ENCODE assay signal across 29 cellular contexts in genomic region chr5:19044931-19045695, GRCh38.
DNase-seq lines count a peak whose midpoint lies in the region; ATAC-seq, FAIRE-seq and TF ChIP-seq lines count a peak whose summit lies in the region.
"Had no signal": no experiment of that assay in that cellular context is flagged by ENCODE, and none has a peak within 500 bp of the region (broad histone marks: within the 10 kb centered on the region; RNA-seq: fewer than 3 reads in every experiment).

No MANE protein-coding gene starts in this region.

- H3K4me1 ChIP-seq in HUES6 (ENCODE audit: control insufficient read depth, insufficient read depth, low read length) (peaks cover 33% of the 10 kb centered on the region), Panc1 (ENCODE audit: control insufficient read depth, insufficient read depth, low read length) (peaks cover 5% of the 10 kb centered on the region; the same call in 1 of the 2 replicates), H1 (replicated peaks in 1 of 4; ENCODE audit: control insufficient read depth in 3 of 4, insufficient read depth in 4 of 4, low read length in 3 of 4) (no peaks in the 10 kb centered on the region), uterus (no peaks in the 10 kb centered on the region)
- H3K4me1 ChIP-seq: heart right ventricle, psoas muscle, SJCRH30, transverse colon had no signal

- in situ Hi-C loops in G401 (cut with HindIII; ENCODE audit: low sequenced_read_pairs) (no loop called here), Panc1 (cut with HindIII; ENCODE audit: low pct_unique_long_range_greater_than_20kb, low sequenced_read_pairs) (no loop called here)

- no peaks in the 10 kb centered on the region for H3K9me3 ChIP-seq in HUES6 (ENCODE audit: control insufficient read depth, insufficient read depth, low read depth, low read length)
- H3K9me3 ChIP-seq in Panc1 (ENCODE audit: control insufficient read depth, insufficient read depth, low read depth, low read length): no peaks in the 10 kb centered on the region
- H3K9me3 ChIP-seq in H1 (ENCODE audit: insufficient read depth in 2 of 2, low read depth in 1 of 2, low read length in 1 of 2): no peaks in the 10 kb centered on the region
- no peaks in the 10 kb centered on the region for H3K9me3 ChIP-seq in uterus
- H3K9me3 ChIP-seq: psoas muscle, SJCRH30, transverse colon had no signal

- no peak; a peak in 1 of 4 replicates for TF ChIP-seq RAD21 in H1 (IDR thresholded peaks at IDR 0.05 in 1 of 2, conservative IDR thresholded peaks at IDR 0.05 in 1 of 2; ENCODE audit: low read depth in 2 of 2, low read length in 2 of 2)

- no peak overlapping the region for H2BK5ac ChIP-seq in H1 (ENCODE audit: low read depth, low read length)

- no peak for TF ChIP-seq CTCF in Panc1 (IDR thresholded peaks at IDR 0.05)
- no peak for TF ChIP-seq CTCF in H1 (IDR thresholded peaks at IDR 0.05; ENCODE audit: control extremely low read depth in 1 of 3, insufficient read depth in 1 of 3, low read depth in 1 of 3, low read length in 3 of 3)
- TF ChIP-seq CTCF in uterus (IDR thresholded peaks at IDR 0.05): no peak

- H3K79me2 ChIP-seq in H1 (ENCODE audit: control insufficient read depth in 1 of 2, insufficient read depth in 2 of 2, low read length in 2 of 2): no peaks in the 10 kb centered on the region

- WGBS in H1 (ENCODE audit: extremely low coverage in 1 of 2, insufficient coverage in 1 of 2, insufficient read length in 1 of 2, insufficient replicate concordance in 2 of 2, low coverage in 1 of 2, low lambda C conversion rate in 2 of 2, missing lambda C conversion rate in 1 of 2), 2 experiments: 85% methylated on average over 7 of the region's 7 CpGs; no CpG with 5 or more reads in 1 of the 2 experiments

- CTCF ChIA-PET in Panc1 (lab: Charles Lee): no interaction called here
- CTCF ChIA-PET in H1 (lab: Charles Lee; ENCODE audit: partially characterized antibody): interaction anchor here (1.0 to 1.2 kb wide), 2 partner anchors 9 to 17 kb away, joined by 3 to 4 read pairs; no protein-coding TSS in a partner anchor

- peak overlapping the region; percentile 88 for H2AFZ ChIP-seq in H1 (ENCODE audit: low read length)

- H3K4me2 ChIP-seq in H1 (ENCODE audit: insufficient read depth in 1 of 2, low read depth in 2 of 2, low read length in 2 of 2): no peak overlapping the region

- H3K23me2 ChIP-seq in H1 (ENCODE audit: low read depth, low read length): no peaks in the 10 kb centered on the region

- ATAC-seq in Panc1: peak; percentile 48; the same call in 1 of the 2 replicates
- ATAC-seq in GM19023 (IDR thresholded peaks at IDR 0.05; ENCODE audit: unreplicated experiment): no peak
- ATAC-seq: activated CD8-positive, alpha-beta T cell treated with anti-CD3 and anti-CD28 coated beads, Interleukin-2, amount 10 ng/mL, durations not matched to agents 7 days and 5 days; activated naive CD8-positive, alpha-beta T cell treated with anti-CD3 and anti-CD28 coated beads, Interleukin-2, amount 50 U/mL, for 24 hours; esophagus mucosa; foreskin keratinocyte; heart right ventricle; left colon; psoas muscle had no signal

- no peak overlapping the region for H3K23ac ChIP-seq in H1 (ENCODE audit: insufficient read length)

- peak overlapping the region; percentile 6 for H3K9ac ChIP-seq in HUES6 (ENCODE audit: low read length)
- no peak overlapping the region for H3K9ac ChIP-seq in H1 (replicated peaks in 1 of 4; ENCODE audit: extremely low read depth in 1 of 4, low read depth in 3 of 4, low read length in 3 of 4)

- no peaks in the 10 kb centered on the region for H3K36me3 ChIP-seq in HUES6 (ENCODE audit: control insufficient read depth, insufficient read depth, low read length)
- no peaks in the 10 kb centered on the region for H3K36me3 ChIP-seq in Panc1 (ENCODE audit: control insufficient read depth, insufficient read depth, low read length)
- H3K36me3 ChIP-seq in H1 (ENCODE audit: control insufficient read depth in 2 of 4, insufficient read depth in 4 of 4, low read length in 3 of 4): no peaks in the 10 kb centered on the region
- H3K36me3 ChIP-seq in uterus: no peaks in the 10 kb centered on the region
- H3K36me3 ChIP-seq: heart right ventricle, SJCRH30, transverse colon had no signal

- H4K20me1 ChIP-seq in H1 (replicated peaks in 1 of 2; ENCODE audit: control insufficient read depth in 1 of 2, insufficient read depth in 2 of 2, low read length in 2 of 2): no peaks in the 10 kb centered on the region

- H2BK12ac ChIP-seq in H1 (ENCODE audit: low read depth, low read length): peak overlapping the region; percentile 62; the same call in 1 of the 2 replicates

- H3K27me3 ChIP-seq in HUES6 (ENCODE audit: control insufficient read depth, insufficient read depth, low read length) (no peaks in the 10 kb centered on the region), Panc1 (ENCODE audit: control insufficient read depth, insufficient read depth, low read length) (no peaks in the 10 kb centered on the region), H1 (replicated peaks in 1 of 4; ENCODE audit: control insufficient read depth in 3 of 4, extremely low read depth in 1 of 4, insufficient read depth in 3 of 4, low read length in 3 of 4) (no peaks in the 10 kb centered on the region), uterus (no peaks in the 10 kb centered on the region)
- H3K27me3 ChIP-seq: foreskin keratinocyte, heart right ventricle, SJCRH30, transverse colon had no signal

- no peak overlapping the region for H3K14ac ChIP-seq in H1 (ENCODE audit: insufficient read length)

- no peak overlapping the region for H4K8ac ChIP-seq in H1 (ENCODE audit: extremely low read depth, insufficient read depth, low read length)

- DNase-seq in G401 (ENCODE audit: low spot score) (peak; percentile 64), Panc1 (ENCODE audit: low read depth, low spot score) (no peak), H1 (ENCODE audit: low read depth in 1 of 2, low spot score in 2 of 2) (no peak), uterus (no peak), kidney glomerular epithelial cell (lab: John Stamatoyannopoulos, UW) (no peak), HPDE6-E6E7 (ENCODE audit: extremely low spot score) (no peak)
- DNase-seq: activated CD4-positive, alpha-beta T cell treated with anti-CD3 and anti-CD28 coated beads for 1 hour; activated CD8-positive, alpha-beta T cell treated with anti-CD3 and anti-CD28 coated beads, Interleukin-2, amount 10 ng/mL, durations not matched to agents 7 days and 5 days; activated gamma-delta T cell; activated naive CD8-positive, alpha-beta T cell treated with anti-CD3 and anti-CD28 coated beads, Interleukin-2, amount 50 U/mL, for 24 hours; activated T-cell treated with anti-CD3 and anti-CD28 coated beads for 4 hours; effector CD8-positive, alpha-beta T cell; GOT3; heart right ventricle; left colon; NCI-H1092 treated with DMSO at 0.1 percent for 48 hours; NCI-H2171 treated with DMSO at 0.1 percent for 48 hours; NCI-H82; nucleus accumbens; psoas muscle; SJCRH30; transverse colon had no signal

- no TSS peak for BruUV-seq in Panc1 (replicated peaks; lab: Mats Ljungman, UMichigan)

- H4K91ac ChIP-seq in H1 (replicated peaks; ENCODE audit: insufficient read length, low read length): no peak overlapping the region

- intact Hi-C loops in Panc1 (cut with micrococcal nuclease; ENCODE audit: unreplicated experiment): no loop called here
- intact Hi-C loops in uterus (cut with DNase I; ENCODE audit: low total_unique reads): no loop called here

- H3K18ac ChIP-seq in H1 (ENCODE audit: extremely low read depth, low read length): no peak overlapping the region; the same call in 1 of the 2 replicates

- TF ChIP-seq POLR2A in H1 (IDR thresholded peaks at IDR 0.05; ENCODE audit: control extremely low read depth in 1 of 2, low read depth in 2 of 2, low read length in 2 of 2): no peak
- no peak for TF ChIP-seq POLR2A in uterus (IDR thresholded peaks at IDR 0.05)

- no peak overlapping the region for H2AK5ac ChIP-seq in H1 (ENCODE audit: low read depth, low read length)

- no peak overlapping the region for H3K4me3 ChIP-seq in HUES6 (ENCODE audit: low read depth, low read length)
- H3K4me3 ChIP-seq in Panc1 (ENCODE audit: low read depth in 2 of 2, low read length in 2 of 2): no peak overlapping the region
- no peak overlapping the region for H3K4me3 ChIP-seq in H1 (ENCODE audit: extremely low read depth in 1 of 4, insufficient read depth in 2 of 4, low read depth in 3 of 4, low read length in 4 of 4)
- no peak overlapping the region for H3K4me3 ChIP-seq in uterus
- H3K4me3 ChIP-seq: heart right ventricle, psoas muscle, SJCRH30, transverse colon had no signal

- H2BK15ac ChIP-seq in H1 (ENCODE audit: low read length): no peak overlapping the region; the same call in 1 of the 2 replicates

- H4K5ac ChIP-seq in H1 (ENCODE audit: insufficient read length, low read depth, low read length): no peak overlapping the region

- no peak overlapping the region for H2BK20ac ChIP-seq in H1 (ENCODE audit: low read length)

- no peak for FAIRE-seq in H1 (lab: Jason Lieb, UNC)
- FAIRE-seq: colon, D721Med, G401.6 had no signal

- POLR2A ChIA-PET in Panc1 (lab: Charles Lee): interaction anchor here (0.6 kb wide), 1 partner anchor 558 kb away, joined by 3 read pairs; no protein-coding TSS in a partner anchor
- POLR2A ChIA-PET in H1 (lab: Charles Lee; ENCODE audit: partially characterized antibody): no interaction called here

- no peak overlapping the region for H3K56ac ChIP-seq in H1 (replicated peaks; ENCODE audit: insufficient read length, low read depth, low read length)

- H3K27ac ChIP-seq in HUES6 (ENCODE audit: low read depth, low read length) (no peak overlapping the region; the same call in 1 of the 2 replicates), Panc1 (ENCODE audit: low read length) (peak overlapping the region; percentile 48; the same call in 1 of the 2 replicates), H1 (ENCODE audit: low read depth, low read length) (no peak overlapping the region), uterus (no peak overlapping the region)
- H3K27ac ChIP-seq: foreskin keratinocyte, heart right ventricle, psoas muscle, SJCRH30, transverse colon had no signal

- H3K79me1 ChIP-seq in H1 (ENCODE audit: low read depth, low read length): no peaks in the 10 kb centered on the region

- peak overlapping the region; percentile 29 for H3K4ac ChIP-seq in H1 (replicated peaks; ENCODE audit: insufficient read length, low read depth, low read length)

- TF ChIP-seq EP300 in H1 (IDR thresholded peaks at IDR 0.05; ENCODE audit: borderline replicate concordance in 1 of 2, low read depth in 2 of 2, low read length in 2 of 2): no peak

- no peak overlapping the region for H2BK120ac ChIP-seq in H1 (replicated peaks; ENCODE audit: low read depth, low read length)

TF ChIP-seq in H1, 55 proteins besides CTCF, POLR2A, EP300 and RAD21:
- no peak for TF ChIP-seq HDAC6 (IDR thresholded peaks at IDR 0.05; ENCODE audit: low read depth, low read length)
- no peak for TF ChIP-seq KDM4A (IDR thresholded peaks at IDR 0.05; ENCODE audit: low read depth, low read length, severe bottlenecking)
- TF ChIP-seq TEAD4 (IDR thresholded peaks at IDR 0.05; ENCODE audit: low read depth, low read length): 0 out of 2 replicates have a peak, but pooled peaks have one; percentile 4
